In genomic region chr4:152535903-152536544, GRCh38 we compare ENCODE assay signal across 8 cellular contexts. TPM values are rescaled to one million over a fixed set of nuclear protein-coding genes. Genes with fewer than 3 reads are reported as not detected.
A peak's percentile ranks its signal among the peaks of the same experiment; 100 is the strongest.
DNase-seq lines count a peak whose midpoint lies in the region; ATAC-seq and TF ChIP-seq lines count a peak whose summit lies in the region.

FBXW7 (minus strand) TSS chr4:152536092; CDS start chr4:152411803, 124,289 bp downstream.

- intact Hi-C loops in activated B cell treated with CpG ODN at 0.5 μM for 24 hours (cut with micrococcal nuclease) = loop anchor here (1.0 to 10.0 kb wide), 12 partner anchors 15 to 1437 kb away; partner anchors contain the start of genes ARFIP1, RPS3A, TIGD4 and TLR2

- POLR2A ChIA-PET in activated B cell treated with CpG ODN at 0.5 μM for 24 hours (lab: Charles Lee) = interaction anchor here (0.6 to 7.3 kb wide), 35 partner anchors 8 to 667 kb away, joined by 3 to 136 read pairs (median 5); partner anchors contain the start of genes ARFIP1, TIGD4 and TMEM154

- peaks cover 50% of the 10 kb centered on the region for H3K36me3 Mint-ChIP-seq in activated B cell treated with CpG ODN at 0.5 μM for 24 hours (ENCODE audit: low read depth)

- H3K9me3 Mint-ChIP-seq in activated B cell treated with CpG ODN at 0.5 μM for 24 hours = no peaks in the 10 kb centered on the region

- peak within 1 kb of the TSS; percentile 99 for H3K4me3 Mint-ChIP-seq in activated B cell treated with CpG ODN at 0.5 μM for 24 hours

- DNase-seq in AG08395 (ENCODE audit: low spot score) (peak; percentile 97), NCI-H345 (lab: John Stamatoyannopoulos, UW) (peak; percentile 98), activated B cell treated with CpG ODN at 0.5 μM for 24 hours (peak; percentile 99), caudate nucleus (lab: John Stamatoyannopoulos, UW) (peak; percentile 90 to 100 (median 97)), inferior parietal cortex (ENCODE audit: extremely low spot score) (peak; percentile 99)
- DNase-seq in stimulated activated CD4-positive, alpha-beta T cell treated with anti-CD3 and anti-CD28 coated beads, Interleukin-12 subunit alpha, Interleukin-12 subunit beta, amount 100 ng/mL, for 24 hours (ENCODE audit: low read depth in 2 of 2) = peak; percentile 98 to 99

- peak within 1 kb of the TSS; percentile 98 for H3K27ac Mint-ChIP-seq in activated B cell treated with CpG ODN at 0.5 μM for 24 hours

- H3K27ac ChIP-seq in caudate nucleus (ENCODE audit: low read depth, low read length) = peak within 1 kb of the TSS; percentile 86

- TF ChIP-seq CTCF in activated B cell treated with CpG ODN at 0.5 μM for 24 hours (IDR thresholded peaks at IDR 0.05) = no peak

- H3K27me3 Mint-ChIP-seq in activated B cell treated with CpG ODN at 0.5 μM for 24 hours = no peaks in the 10 kb centered on the region

- peak; percentile 84 for ATAC-seq in HG03196 (IDR thresholded peaks at IDR 0.05; ENCODE audit: unreplicated experiment)
- ATAC-seq in activated B cell treated with CpG ODN at 0.5 μM for 24 hours (ENCODE audit: low read depth) = peak; percentile 85

- in situ Hi-C loops in GM18951 (cut with MboI; ENCODE audit: low sequenced_read_pairs, unreplicated experiment) = no loop called here

- H3K4me1 Mint-ChIP-seq in activated B cell treated with CpG ODN at 0.5 μM for 24 hours = peaks cover 72% of the 10 kb centered on the region

- CTCF ChIA-PET in activated B cell treated with CpG ODN at 0.5 μM for 24 hours (lab: Charles Lee) = interaction anchor here (0.6 to 2.9 kb wide), 8 partner anchors 17 to 199 kb away, joined by 3 to 20 read pairs (median 3); no protein-coding TSS in a partner anchor

- TF ChIP-seq POLR2A in GM18951 (IDR thresholded peaks at IDR 0.05; ENCODE audit: extremely low read depth, insufficient read depth, insufficient read length) = peak; percentile 81

RNA-seq across cellular contexts. Expression of gene FBXW7, which starts in this region (rescaled TPM):
- total RNA-seq in activated B cell treated with CpG ODN at 0.5 μM for 24 hours = 96.5 and 102 TPM in 2 replicates

Comparison
In these comparisons a context has a peak if more than half of its experiments do, and no peak if none do; other contexts are left out.
1. Peak in every context shown above with its lines: DNase-seq, ATAC-seq and H3K27ac ChIP-seq.